12 cellular contexts compared by ENCODE assay signal in genomic region chr2:68193774-68194372, GRCh38. TPM values are rescaled to one million over a fixed set of nuclear protein-coding genes. Genes with fewer than 3 reads are reported as not detected.
DNase-seq lines count a peak whose midpoint lies in the region; ATAC-seq and TF ChIP-seq lines count a peak whose summit lies in the region.
"Had no signal": no experiment of that assay in that cellular context is flagged by ENCODE, and none has a peak within 500 bp of the region (broad histone marks: within the 10 kb centered on the region; RNA-seq: fewer than 3 reads in every experiment).

No MANE protein-coding gene starts in this region.

- TF ChIP-seq CTCF in foreskin fibroblast (IDR thresholded peaks at IDR 0.05; ENCODE audit: low read depth, low read length) (no peak), uterus (IDR thresholded peaks at IDR 0.05) (no peak), spleen (IDR thresholded peaks at IDR 0.05 in 8 of 11, conservative IDR thresholded peaks at IDR 0.05 in 3 of 11) (no peak), MM.1S (IDR thresholded peaks at IDR 0.05; ENCODE audit: low read length) (no peak)

- ATAC-seq in activated naive CD8-positive, alpha-beta T cell treated with anti-CD3 and anti-CD28 coated beads, Interleukin-2, amount 50 U/mL, for 24 hours, result no peak

- DNase-seq in activated naive CD4-positive, alpha-beta T cell treated with anti-CD3 and anti-CD28 coated beads for 36 hours, result no peak
- no peak for DNase-seq in activated naive CD8-positive, alpha-beta T cell treated with anti-CD3 and anti-CD28 coated beads, Interleukin-2, amount 50 U/mL, for 24 hours
- peak; percentile 63 to 82 for DNase-seq in foreskin fibroblast
- no peak for DNase-seq in uterus
- DNase-seq in spleen, result no peak
- DNase-seq in SIG-M5 (lab: John Stamatoyannopoulos, UW), result no peak
- no peak for DNase-seq in MM.1S
- DNase-seq: naive B cell; NCI-H1092 treated with DMSO at 0.1 percent for 48 hours; stimulated activated naive CD8-positive, alpha-beta T cell treated with anti-CD3 and anti-CD28 coated beads, Interleukin-15, Interleukin-2, amounts not matched to agents 100 U/mL and 50 U/mL, for 24 hours had no signal

- no peak overlapping the region for H2AFZ ChIP-seq in MM.1S (ENCODE audit: low read length)

- H3K4me3 ChIP-seq in foreskin fibroblast (ENCODE audit: low read depth in 1 of 2, low read length in 2 of 2) (no peak overlapping the region), uterus (no peak overlapping the region), spleen (no peak overlapping the region), MM.1S (ENCODE audit: low read length) (no peak overlapping the region)
- H3K4me3 ChIP-seq: coronary artery had no signal

- H3K27me3 ChIP-seq in uterus, result no peaks in the 10 kb centered on the region
- H3K27me3 ChIP-seq in spleen (replicated peaks in 1 of 7), result no peaks in the 10 kb centered on the region
- no peaks in the 10 kb centered on the region for H3K27me3 ChIP-seq in MM.1S (replicated peaks; ENCODE audit: insufficient read depth, low read length)

- WGBS in spleen, 5 donors, result 94 to 98% (median 96%) methylated on average over 4 of the region's 4 CpGs

- no peak overlapping the region for H3K9ac ChIP-seq in MM.1S (ENCODE audit: low read length)

- H3K27me3 Mint-ChIP-seq in activated naive CD4-positive, alpha-beta T cell treated with anti-CD3 and anti-CD28 coated beads, Interleukin-2, amount 50 U/mL, for 24 hours, result no peaks in the 10 kb centered on the region
- no peaks in the 10 kb centered on the region for H3K27me3 Mint-ChIP-seq in activated naive CD4-positive, alpha-beta T cell treated with anti-CD3 and anti-CD28 coated beads for 36 hours (ENCODE audit: low read depth)
- no peaks in the 10 kb centered on the region for H3K27me3 Mint-ChIP-seq in activated naive CD8-positive, alpha-beta T cell treated with anti-CD3 and anti-CD28 coated beads, Interleukin-2, amount 50 U/mL, for 24 hours
- H3K27me3 Mint-ChIP-seq: naive B cell had no signal

- H3K9me3 Mint-ChIP-seq in activated naive CD4-positive, alpha-beta T cell treated with anti-CD3 and anti-CD28 coated beads, Interleukin-2, amount 50 U/mL, for 24 hours, result no peaks in the 10 kb centered on the region
- no peaks in the 10 kb centered on the region for H3K9me3 Mint-ChIP-seq in activated naive CD4-positive, alpha-beta T cell treated with anti-CD3 and anti-CD28 coated beads for 36 hours
- H3K9me3 Mint-ChIP-seq in activated naive CD8-positive, alpha-beta T cell treated with anti-CD3 and anti-CD28 coated beads, Interleukin-2, amount 50 U/mL, for 24 hours, result no peaks in the 10 kb centered on the region
- H3K9me3 Mint-ChIP-seq: naive B cell had no signal

- intact Hi-C loops in activated naive CD4-positive, alpha-beta T cell treated with anti-CD3 and anti-CD28 coated beads for 36 hours (cut with micrococcal nuclease), result no loop called here
- intact Hi-C loops in uterus (cut with DNase I; ENCODE audit: low total_unique reads) (no loop called here), spleen (cut with DNase I; ENCODE audit: low total_unique reads) (loop anchor here (10.0 kb wide), 1 partner anchor 51 kb away; no protein-coding TSS in a partner anchor)

- H3K4me2 ChIP-seq in MM.1S (ENCODE audit: low read depth, low read length), result no peak overlapping the region

- peaks cover 85% of the 10 kb centered on the region for H3K79me2 ChIP-seq in MM.1S (ENCODE audit: low read length)

- H3K27ac ChIP-seq in uterus, result peak overlapping the region; percentile 39 to 57
- H3K27ac ChIP-seq in spleen, result no peak overlapping the region
- H3K27ac ChIP-seq in MM.1S (ENCODE audit: low read length), result no peak overlapping the region

- peaks cover 4% of the 10 kb centered on the region; the same call in 1 of the 2 replicates for H4K20me1 ChIP-seq in MM.1S (ENCODE audit: insufficient read depth, low read length)

- no peak overlapping the region for H3K4me3 Mint-ChIP-seq in activated naive CD4-positive, alpha-beta T cell treated with anti-CD3 and anti-CD28 coated beads, Interleukin-2, amount 50 U/mL, for 24 hours
- H3K4me3 Mint-ChIP-seq in activated naive CD4-positive, alpha-beta T cell treated with anti-CD3 and anti-CD28 coated beads for 36 hours, result no peak overlapping the region
- H3K4me3 Mint-ChIP-seq in activated naive CD8-positive, alpha-beta T cell treated with anti-CD3 and anti-CD28 coated beads, Interleukin-2, amount 50 U/mL, for 24 hours, result no peak overlapping the region
- H3K4me3 Mint-ChIP-seq: naive B cell had no signal

- no peaks in the 10 kb centered on the region for H3K36me3 Mint-ChIP-seq in activated naive CD4-positive, alpha-beta T cell treated with anti-CD3 and anti-CD28 coated beads, Interleukin-2, amount 50 U/mL, for 24 hours
- H3K36me3 Mint-ChIP-seq in activated naive CD4-positive, alpha-beta T cell treated with anti-CD3 and anti-CD28 coated beads for 36 hours (ENCODE audit: low read depth), result no peaks in the 10 kb centered on the region
- H3K36me3 Mint-ChIP-seq in activated naive CD8-positive, alpha-beta T cell treated with anti-CD3 and anti-CD28 coated beads, Interleukin-2, amount 50 U/mL, for 24 hours (ENCODE audit: low read depth), result peaks cover 4% of the 10 kb centered on the region
- H3K36me3 Mint-ChIP-seq: naive B cell had no signal

- CTCF ChIA-PET in activated naive CD4-positive, alpha-beta T cell treated with anti-CD3 and anti-CD28 coated beads for 36 hours (lab: Charles Lee), result interaction anchor here (1.3 to 3.0 kb wide), 2 partner anchors 9 to 89 kb away, joined by 4 to 20 read pairs; no protein-coding TSS in a partner anchor

- H3F3A ChIP-seq in MM.1S (ENCODE audit: insufficient read depth, low read length), result 0 out of 2 replicates have a peak, but pooled peaks cover 6% of the 10 kb centered on the region

- H3K27ac Mint-ChIP-seq in activated naive CD4-positive, alpha-beta T cell treated with anti-CD3 and anti-CD28 coated beads, Interleukin-2, amount 50 U/mL, for 24 hours, result peak overlapping the region; percentile 41
- H3K27ac Mint-ChIP-seq in activated naive CD4-positive, alpha-beta T cell treated with anti-CD3 and anti-CD28 coated beads for 36 hours, result no peak overlapping the region
- H3K27ac Mint-ChIP-seq in activated naive CD8-positive, alpha-beta T cell treated with anti-CD3 and anti-CD28 coated beads, Interleukin-2, amount 50 U/mL, for 24 hours, result peak overlapping the region; percentile 78

- no peaks in the 10 kb centered on the region for H3K36me3 ChIP-seq in uterus
- no peaks in the 10 kb centered on the region for H3K36me3 ChIP-seq in spleen
- H3K36me3 ChIP-seq in MM.1S (replicated peaks; ENCODE audit: insufficient read depth, low read length), result no peaks in the 10 kb centered on the region

- H3K4me1 Mint-ChIP-seq in activated naive CD4-positive, alpha-beta T cell treated with anti-CD3 and anti-CD28 coated beads, Interleukin-2, amount 50 U/mL, for 24 hours, result peaks cover 78% of the 10 kb centered on the region
- H3K4me1 Mint-ChIP-seq in activated naive CD4-positive, alpha-beta T cell treated with anti-CD3 and anti-CD28 coated beads for 36 hours (ENCODE audit: low read depth), result peaks cover 59% of the 10 kb centered on the region
- peaks cover 61% of the 10 kb centered on the region for H3K4me1 Mint-ChIP-seq in activated naive CD8-positive, alpha-beta T cell treated with anti-CD3 and anti-CD28 coated beads, Interleukin-2, amount 50 U/mL, for 24 hours

- TF ChIP-seq POLR2A in uterus (IDR thresholded peaks at IDR 0.05) (no peak), spleen (IDR thresholded peaks at IDR 0.05) (no peak)

- H3K9me3 ChIP-seq in uterus (no peaks in the 10 kb centered on the region), spleen (no peaks in the 10 kb centered on the region), MM.1S (replicated peaks; ENCODE audit: insufficient read depth, low read length) (no peaks in the 10 kb centered on the region)

- H3K9me2 ChIP-seq in MM.1S (replicated peaks; ENCODE audit: insufficient read depth, low read length), result no peaks in the 10 kb centered on the region

- H3K4me1 ChIP-seq in uterus (peaks cover 0 to 7% of the 10 kb centered on the region in 2 donors), spleen (peaks cover 20 to 97% (median 60%) of the 10 kb centered on the region in 6 donors), MM.1S (ENCODE audit: low read length) (no peaks in the 10 kb centered on the region)

RNA-seq across cellular contexts. Expression of gene PNO1, which starts 36.2 kb away (rescaled TPM):
- 10 to 100 TPM; 14.5 to 14.6 TPM for total RNA-seq in activated naive CD4-positive, alpha-beta T cell treated with anti-CD3 and anti-CD28 coated beads for 36 hours
- total RNA-seq in uterus (10 to 100 TPM in 2 of 4 donors, 1 to 10 TPM in 2; 7.6 to 15.8 (median 12.2) TPM), spleen (10 to 100 TPM in 6 of 7 donors, 1 to 10 TPM in 1; 8.4 to 13.5 (median 10.9) TPM)
- polyA plus RNA-seq in spleen, result 10 to 100 TPM in 1 of 3 donors, 1 to 10 TPM in 2; 5.4 to 11.2 (median 8.4) TPM

RNA-seq across cellular contexts. Expression of gene PPP3R1, which starts 58.5 kb away (rescaled TPM):
- 10 to 100 TPM; 61.3 to 63.5 TPM for total RNA-seq in activated naive CD4-positive, alpha-beta T cell treated with anti-CD3 and anti-CD28 coated beads for 36 hours
- total RNA-seq in uterus (10 to 100 TPM in 3 of 4 donors, 1 to 10 TPM in 1; 9.7 to 67.9 (median 56.0) TPM), spleen (10 to 100 TPM; 55.2 to 78.2 (median 69.8) TPM)
- 10 to 100 TPM; 13.7 to 26.2 (median 18.8) TPM for polyA plus RNA-seq in spleen

Comparison
In these comparisons a context has a peak if more than half of its experiments do, and no peak if none do; other contexts are left out.
1. DNase-seq: peak in foreskin fibroblast (2 of 2); none in activated naive CD4-positive, alpha-beta T cell treated with anti-CD3 and anti-CD28 coated beads for 36 hours (single experiment), activated naive CD8-positive, alpha-beta T cell treated with anti-CD3 and anti-CD28 coated beads, Interleukin-2, amount 50 U/mL, for 24 hours (single experiment), uterus (0 of 2), spleen (single experiment), SIG-M5 (single experiment) and MM.1S (single experiment).
2. H3K27ac ChIP-seq: peak in uterus (2 of 2); none in spleen (0 of 8) and MM.1S (single experiment).